In the genomic region with DNA sequence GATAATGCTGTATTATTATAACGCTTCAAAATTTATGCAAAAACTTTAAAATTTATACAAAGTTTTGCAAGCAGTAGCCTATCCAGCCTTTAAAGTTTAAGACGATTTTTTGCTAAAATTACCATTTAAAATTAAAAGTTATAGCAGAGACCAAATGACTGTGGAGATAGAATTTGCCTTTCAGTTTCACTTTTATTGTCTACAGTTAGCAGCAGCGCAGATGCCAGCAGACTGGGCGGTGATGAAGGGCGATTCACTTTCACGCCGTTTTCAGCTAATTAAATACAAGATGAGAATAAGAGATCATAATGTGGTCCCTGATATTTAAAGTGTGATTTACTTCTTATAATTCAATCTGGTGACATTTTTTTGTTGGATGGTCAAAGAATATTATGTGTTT, we compare ENCODE assay signal across 8 cellular contexts.
DNase-seq lines count a peak whose midpoint lies in the region; FAIRE-seq and TF ChIP-seq lines count a peak whose summit lies in the region.

No MANE protein-coding gene starts in this region.

- dilution Hi-C loops in endothelial cell of umbilical vein (cut with MboI; ENCODE audit: extremely low pct_ligation_motif_present, low sequenced_read_pairs): no loop called here

- 49% methylated on average over 7 of the region's 7 CpGs for WGBS in transverse colon (ENCODE audit: low coverage in 1 of 2), 2 donors

- H3K9me1 ChIP-seq in endothelial cell of umbilical vein (replicated peaks; ENCODE audit: control insufficient read depth, extremely low read depth, insufficient read depth, low read length): no peaks in the 10 kb centered on the region

- no peak for TF ChIP-seq POLR2A in endothelial cell of umbilical vein (IDR thresholded peaks at IDR 0.05; ENCODE audit: low read depth, low read length)
- TF ChIP-seq POLR2A in transverse colon (IDR thresholded peaks at IDR 0.05): no peak

- H3K27ac ChIP-seq in endothelial cell of umbilical vein (ENCODE audit: insufficient read depth, low read depth, low read length) (no peak overlapping the region), brain microvascular endothelial cell (no peak overlapping the region), transverse colon (no peak overlapping the region)

- no peak for TF ChIP-seq CTCF in GM20000 (IDR thresholded peaks at IDR 0.05; ENCODE audit: extremely low read depth, missing control alignments)
- no peak for TF ChIP-seq CTCF in endothelial cell of umbilical vein (IDR thresholded peaks at IDR 0.05; ENCODE audit: extremely low read depth in 1 of 2, insufficient read depth in 1 of 2, low read depth in 1 of 2, low read length in 2 of 2)
- no peak for TF ChIP-seq CTCF in brain microvascular endothelial cell (IDR thresholded peaks at IDR 0.05; ENCODE audit: low read depth, low read length, missing control alignments)
- TF ChIP-seq CTCF in transverse colon (IDR thresholded peaks at IDR 0.05): no peak

- peak overlapping the region in 2 of 3 experiments; percentile 55 to 69 for H3K4me3 ChIP-seq in endothelial cell of umbilical vein (replicated peaks in 1 of 3; ENCODE audit: insufficient read depth in 1 of 3, low read depth in 1 of 3, low read length in 3 of 3)
- H3K4me3 ChIP-seq in brain microvascular endothelial cell (ENCODE audit: low read depth, low read length): no peak overlapping the region
- peak overlapping the region in 1 of 4 donors; percentile 39 for H3K4me3 ChIP-seq in transverse colon

- POLR2A ChIA-PET in endothelial cell of umbilical vein (lab: Charles Lee): no interaction called here

- in situ Hi-C loops in brain microvascular endothelial cell (cut with HindIII; ENCODE audit: low pct_ligation_motif_present, low sequenced_read_pairs) (no loop called here), transverse colon (cut with MboI; ENCODE audit: low pct_ligation_motif_present in 1 of 4, low pct_unique_long_range_greater_than_20kb in 1 of 4, low sequenced_read_pairs in 3 of 4) (no loop called here)

- no peaks in the 10 kb centered on the region for H4K20me1 ChIP-seq in endothelial cell of umbilical vein (replicated peaks; ENCODE audit: control insufficient read depth, extremely low read depth, insufficient read depth, low read length)

- CTCF ChIA-PET in endothelial cell of umbilical vein (lab: Charles Lee): no interaction called here

- H3K36me3 ChIP-seq in endothelial cell of umbilical vein (ENCODE audit: control insufficient read depth in 2 of 2, extremely low read depth in 1 of 2, insufficient read depth in 2 of 2, low read length in 2 of 2) (no peaks in the 10 kb centered on the region), brain microvascular endothelial cell (replicated peaks) (no peaks in the 10 kb centered on the region), transverse colon (no peaks in the 10 kb centered on the region)

- intact Hi-C loops in endothelial cell of umbilical vein (cut with micrococcal nuclease): no loop called here
- intact Hi-C loops in transverse colon (cut with DNase I; ENCODE audit: low total_unique reads): no loop called here

- peak overlapping the region; percentile 47 for H3K9ac ChIP-seq in endothelial cell of umbilical vein (replicated peaks; ENCODE audit: extremely low read depth, insufficient read depth, low read length)

- DNase-seq in COLO829 (ENCODE audit: low spot score) (peak; percentile 58), GM20000 (ENCODE audit: low spot score) (peak; percentile 19), KG1 (lab: John Stamatoyannopoulos, UW) (peak; percentile 60), endothelial cell of umbilical vein (ENCODE audit: low read depth, low spot score) (peak; percentile 12), NCI-H2196 treated with DMSO at 0.1 percent for 48 hours (lab: John Stamatoyannopoulos, UW; ENCODE audit: unreplicated experiment) (no peak), SIG-M5 treated with dmso at 0.1 percent for 504 hours (lab: John Stamatoyannopoulos, UW; ENCODE audit: unreplicated experiment) (no peak), brain microvascular endothelial cell (no peak), transverse colon (no peak)

- H2AFZ ChIP-seq in endothelial cell of umbilical vein (ENCODE audit: low read depth, low read length): peak overlapping the region; percentile 41

- no peaks in the 10 kb centered on the region for H3K27me3 ChIP-seq in endothelial cell of umbilical vein (ENCODE audit: control insufficient read depth in 2 of 2, insufficient read depth in 2 of 2, low read length in 2 of 2)
- H3K27me3 ChIP-seq in brain microvascular endothelial cell (replicated peaks): no peaks in the 10 kb centered on the region
- H3K27me3 ChIP-seq in transverse colon: no peaks in the 10 kb centered on the region

- peak overlapping the region; percentile 90 for H3K4me2 ChIP-seq in endothelial cell of umbilical vein (ENCODE audit: insufficient read depth, low read length)

- no peaks in the 10 kb centered on the region for H3K79me2 ChIP-seq in endothelial cell of umbilical vein (ENCODE audit: control insufficient read depth, insufficient read depth, low read length)

- H3K4me1 ChIP-seq in endothelial cell of umbilical vein (ENCODE audit: control insufficient read depth, extremely low read depth, insufficient read depth, low read length): no peaks in the 10 kb centered on the region
- H3K4me1 ChIP-seq in transverse colon: no peaks in the 10 kb centered on the region

- H3K9me3 ChIP-seq in endothelial cell of umbilical vein (replicated peaks; ENCODE audit: control insufficient read depth, insufficient read depth, low read length): no peaks in the 10 kb centered on the region
- H3K9me3 ChIP-seq in transverse colon: no peaks in the 10 kb centered on the region

- no peak for TF ChIP-seq EP300 in transverse colon (IDR thresholded peaks at IDR 0.05; ENCODE audit: low read depth)

- peak; percentile 62 for FAIRE-seq in endothelial cell of umbilical vein (lab: Jason Lieb, UNC)

- no TSS peak for BruUV-seq in endothelial cell of umbilical vein (replicated peaks; lab: Mats Ljungman, UMichigan)

TF ChIP-seq in endothelial cell of umbilical vein, 7 proteins besides CTCF, POLR2A, EP300 and RAD21:
- TF ChIP-seq JUN (IDR thresholded peaks at IDR 0.05; ENCODE audit: borderline replicate concordance, insufficient read depth, insufficient read length, low read depth): no peak
- TF ChIP-seq, protein P1, sequence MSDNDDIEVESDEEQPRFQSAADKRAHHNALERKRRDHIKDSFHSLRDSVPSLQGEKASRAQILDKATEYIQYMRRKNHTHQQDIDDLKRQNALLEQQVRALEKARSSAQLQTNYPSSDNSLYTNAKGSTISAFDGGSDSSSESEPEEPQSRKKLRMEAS (IDR thresholded peaks at IDR 0.05; ENCODE audit: insufficient read depth, insufficient read length): no peak
- TF ChIP-seq POLR2AphosphoS5 (IDR thresholded peaks at IDR 0.05; ENCODE audit: insufficient read depth, low read depth, low read length): no peak
- no peak for TF ChIP-seq EZH2 (IDR thresholded peaks at IDR 0.05; ENCODE audit: borderline replicate concordance, low read depth, low read length, severe bottlenecking)
- no peak for TF ChIP-seq GATA2 (IDR thresholded peaks at IDR 0.05; ENCODE audit: insufficient read depth, insufficient read length, low read depth, low read length)
- TF ChIP-seq FOS (IDR thresholded peaks at IDR 0.05; ENCODE audit: borderline replicate concordance, insufficient read depth, low read length): no peak
- no peak for TF ChIP-seq MYC (IDR thresholded peaks at IDR 0.05; ENCODE audit: low read depth, low read length)

Comparison
In these comparisons a context has a peak if more than half of its experiments do, and no peak if none do; other contexts are left out.
1. DNase-seq: peak in COLO829 (single experiment), GM20000 (single experiment), KG1 (single experiment) and endothelial cell of umbilical vein (single experiment); none in NCI-H2196 treated with DMSO at 0.1 percent for 48 hours (single experiment), SIG-M5 treated with dmso at 0.1 percent for 504 hours (single experiment), brain microvascular endothelial cell (single experiment) and transverse colon (single experiment).